In genomic region chr10:86650151-86650550, GRCh38 we compare ENCODE assay signal across 27 cellular contexts. TPM values are rescaled to one million over a fixed set of nuclear protein-coding genes. Genes with fewer than 3 reads are reported as not detected.
DNase-seq lines count a peak whose midpoint lies in the region; ATAC-seq and TF ChIP-seq lines count a peak whose summit lies in the region.
"Had no signal": no experiment of that assay in that cellular context is flagged by ENCODE, and none has a peak within 500 bp of the region (broad histone marks: within the 10 kb centered on the region; RNA-seq: fewer than 3 reads in every experiment).

No MANE protein-coding gene starts in this region.

- no peak for TF ChIP-seq CTCF in WERI-Rb-1 (IDR thresholded peaks at IDR 0.05; ENCODE audit: low read depth, low read length)
- TF ChIP-seq CTCF in sigmoid colon (IDR thresholded peaks at IDR 0.05), result no peak
- no peak for TF ChIP-seq CTCF in activated CD8-positive, alpha-beta T cell treated with anti-CD3 and anti-CD28 coated beads for 36 hours (IDR thresholded peaks at IDR 0.05)

- CTCF ChIA-PET in activated CD8-positive, alpha-beta T cell treated with anti-CD3 and anti-CD28 coated beads for 36 hours (lab: Charles Lee), result no interaction called here

- H3K9ac ChIP-seq in BLaER1, result no peak overlapping the region
- H3K9ac ChIP-seq: GM23248, neural progenitor cell had no signal

- TF ChIP-seq EP300 in sigmoid colon (IDR thresholded peaks at IDR 0.05), result no peak

- H3K4me1 Mint-ChIP-seq in activated CD8-positive, alpha-beta T cell treated with anti-CD3 and anti-CD28 coated beads for 36 hours (ENCODE audit: low read depth), result no peaks in the 10 kb centered on the region
- H3K4me1 Mint-ChIP-seq: activated CD4-positive, alpha-beta T cell treated with anti-CD3 and anti-CD28 coated beads, Interleukin-2, amount 10 ng/mL, durations not matched to agents 24 days and 14 days; activated naive CD8-positive, alpha-beta T cell treated with anti-CD3 and anti-CD28 coated beads for 36 hours; T-cell had no signal

- no peaks in the 10 kb centered on the region for H3K9me3 Mint-ChIP-seq in activated CD8-positive, alpha-beta T cell treated with anti-CD3 and anti-CD28 coated beads for 36 hours
- H3K9me3 Mint-ChIP-seq: activated CD4-positive, alpha-beta T cell treated with anti-CD3 and anti-CD28 coated beads, Interleukin-2, amount 10 ng/mL, durations not matched to agents 24 days and 14 days; activated naive CD8-positive, alpha-beta T cell treated with anti-CD3 and anti-CD28 coated beads for 36 hours; CD4-positive, alpha-beta T cell; neural progenitor cell; T-cell had no signal

- TF ChIP-seq POLR2A in sigmoid colon (IDR thresholded peaks at IDR 0.05), result no peak

- no peak overlapping the region for H3K4me3 Mint-ChIP-seq in activated CD8-positive, alpha-beta T cell treated with anti-CD3 and anti-CD28 coated beads for 36 hours
- H3K4me3 Mint-ChIP-seq: activated CD4-positive, alpha-beta T cell treated with anti-CD3 and anti-CD28 coated beads, Interleukin-2, amount 10 ng/mL, durations not matched to agents 24 days and 14 days; activated naive CD8-positive, alpha-beta T cell treated with anti-CD3 and anti-CD28 coated beads for 36 hours; CD4-positive, alpha-beta T cell; neural progenitor cell; T-cell had no signal

- WGBS in sigmoid colon, 2 donors, result 95 to 96% methylated on average over 8 of the region's 8 CpGs

- POLR2A ChIA-PET in activated CD8-positive, alpha-beta T cell treated with anti-CD3 and anti-CD28 coated beads for 36 hours (lab: Charles Lee), result no interaction called here

- H3K4me2 ChIP-seq in BLaER1, result peak overlapping the region; percentile 48
- H3K4me2 ChIP-seq: neural progenitor cell had no signal

- H4K20me1 ChIP-seq in BLaER1, result no peaks in the 10 kb centered on the region

- no peak for ATAC-seq in activated CD8-positive, alpha-beta T cell treated with anti-CD3 and anti-CD28 coated beads for 36 hours
- ATAC-seq: T-cell had no signal

- H3K4me3 ChIP-seq in BLaER1 (no peak overlapping the region), WERI-Rb-1 (ENCODE audit: low read depth, low read length) (no peak overlapping the region), sigmoid colon (no peak overlapping the region)
- H3K4me3 ChIP-seq: breast epithelium, gastrocnemius medialis, GM23248, neural progenitor cell, right lobe of liver, SJSA1, transverse colon had no signal

- no peaks in the 10 kb centered on the region; the same call in 1 of the 2 replicates for H3K27me3 ChIP-seq in BLaER1
- H3K27me3 ChIP-seq in WERI-Rb-1 (ENCODE audit: insufficient read depth, low read depth, severe bottlenecking), result no peaks in the 10 kb centered on the region
- H3K27me3 ChIP-seq in sigmoid colon, result no peaks in the 10 kb centered on the region
- H3K27me3 ChIP-seq: breast epithelium, gastrocnemius medialis, neural progenitor cell, right lobe of liver, SJSA1, transverse colon had no signal

- peak; percentile 29 for DNase-seq in activated CD8-positive, alpha-beta memory T cell treated with anti-CD3 and anti-CD28 coated beads, Interleukin-2, amount 50 U/mL, for 48 hours
- DNase-seq in activated CD8-positive, alpha-beta memory T cell treated with anti-CD3 and anti-CD28 coated beads, Interleukin-2, amount 50 U/mL, for 4 hours, result no peak
- DNase-seq in WERI-Rb-1 (no peak), sigmoid colon (peak; percentile 48), NCI-H187 treated with DMSO at 0.1 percent for 48 hours (lab: John Stamatoyannopoulos, UW) (no peak), H4 (ENCODE audit: low spot score) (no peak)
- no peak for DNase-seq in activated CD8-positive, alpha-beta T cell treated with anti-CD3 and anti-CD28 coated beads for 36 hours
- DNase-seq: activated CD4-positive, alpha-beta T cell treated with anti-CD3 and anti-CD28 coated beads, Interleukin-2, amount 10 ng/mL, durations not matched to agents 24 days and 14 days; activated naive CD8-positive, alpha-beta T cell treated with anti-CD3 and anti-CD28 coated beads for 36 hours; anterior cingulate cortex; CD4-positive, alpha-beta T cell; DND-41; GM23248; NCI-H1694; stimulated activated CD4-positive, alpha-beta T cell treated with anti-CD3 and anti-CD28 coated beads, Interleukin-12 subunit alpha, Interleukin-12 subunit beta, amount 100 ng/mL, for 4 hours; stimulated activated CD4-positive, alpha-beta T cell treated with anti-CD3 and anti-CD28 coated beads, Interleukin-4, amount 100 ng/mL, for 24 hours; transverse colon had no signal

- no peak overlapping the region for H3K27ac ChIP-seq in BLaER1
- peak overlapping the region; percentile 26; the same call in 1 of the 2 replicates for H3K27ac ChIP-seq in WERI-Rb-1
- H3K27ac ChIP-seq in sigmoid colon, result no peak overlapping the region
- H3K27ac ChIP-seq: GM23248, neural progenitor cell, right lobe of liver, SJSA1, transverse colon had no signal

- H3K36me3 Mint-ChIP-seq in activated CD8-positive, alpha-beta T cell treated with anti-CD3 and anti-CD28 coated beads for 36 hours (ENCODE audit: low read depth), result no peaks in the 10 kb centered on the region
- H3K36me3 Mint-ChIP-seq: activated naive CD8-positive, alpha-beta T cell treated with anti-CD3 and anti-CD28 coated beads for 36 hours; neural progenitor cell; T-cell had no signal

- intact Hi-C loops in sigmoid colon (cut with DNase I), result no loop called here
- intact Hi-C loops in activated CD8-positive, alpha-beta T cell treated with anti-CD3 and anti-CD28 coated beads for 36 hours (cut with micrococcal nuclease), result no loop called here

- no peaks in the 10 kb centered on the region for H3K36me3 ChIP-seq in BLaER1
- H3K36me3 ChIP-seq in WERI-Rb-1, result no peaks in the 10 kb centered on the region
- no peaks in the 10 kb centered on the region for H3K36me3 ChIP-seq in sigmoid colon
- H3K36me3 ChIP-seq: breast epithelium, gastrocnemius medialis, neural progenitor cell, right lobe of liver, SJSA1, transverse colon had no signal

- no peak overlapping the region for H3K27ac Mint-ChIP-seq in activated CD8-positive, alpha-beta T cell treated with anti-CD3 and anti-CD28 coated beads for 36 hours
- H3K27ac Mint-ChIP-seq: activated CD4-positive, alpha-beta T cell treated with anti-CD3 and anti-CD28 coated beads, Interleukin-2, amount 10 ng/mL, durations not matched to agents 24 days and 14 days; activated naive CD8-positive, alpha-beta T cell treated with anti-CD3 and anti-CD28 coated beads for 36 hours; CD4-positive, alpha-beta T cell; neural progenitor cell; T-cell had no signal

- H3K4me1 ChIP-seq in BLaER1 (peaks cover 20% of the 10 kb centered on the region), sigmoid colon (peaks cover 0 to 22% (median 17%) of the 10 kb centered on the region in 4 donors)
- H3K4me1 ChIP-seq: breast epithelium, right lobe of liver had no signal

- H3K9me3 ChIP-seq in BLaER1, result no peaks in the 10 kb centered on the region
- H3K9me3 ChIP-seq in WERI-Rb-1 (ENCODE audit: severe bottlenecking), result no peaks in the 10 kb centered on the region
- H3K9me3 ChIP-seq in sigmoid colon, result no peaks in the 10 kb centered on the region
- H3K9me3 ChIP-seq: breast epithelium, gastrocnemius medialis, right lobe of liver, SJSA1, transverse colon had no signal

- H3K27me3 Mint-ChIP-seq in activated CD8-positive, alpha-beta T cell treated with anti-CD3 and anti-CD28 coated beads for 36 hours, result no peaks in the 10 kb centered on the region
- H3K27me3 Mint-ChIP-seq: activated CD4-positive, alpha-beta T cell treated with anti-CD3 and anti-CD28 coated beads, Interleukin-2, amount 10 ng/mL, durations not matched to agents 24 days and 14 days; activated naive CD8-positive, alpha-beta T cell treated with anti-CD3 and anti-CD28 coated beads for 36 hours; CD4-positive, alpha-beta T cell had no signal

RNA-seq across cellular contexts. Expression of gene OPN4, which starts 4.2 kb away (rescaled TPM):
- total RNA-seq in sigmoid colon, result not detected
- under 1 TPM in 1 of 3 donors, not detected in 2; 0.04 TPM for polyA plus RNA-seq in sigmoid colon
- 0.02 and 0.35 TPM in 2 replicates for total RNA-seq in H4 (2014; rRNA removed; shearing (Covaris generic))
- not detected for total RNA-seq in activated CD8-positive, alpha-beta T cell treated with anti-CD3 and anti-CD28 coated beads for 36 hours
- total RNA-seq: A172; activated CD4-positive, alpha-beta T cell treated with anti-CD3 and anti-CD28 coated beads, Interleukin-2, amount 10 ng/mL, durations not matched to agents 24 days and 14 days; activated naive CD8-positive, alpha-beta T cell treated with anti-CD3 and anti-CD28 coated beads for 36 hours; breast epithelium; CD4-positive, alpha-beta T cell; fibroblast of lung; GM23248; NCI-H460; right lobe of liver; SJSA1; T-cell had no signal
- polyA plus RNA-seq: fibroblast of lung, GM23248 had no signal

RNA-seq across cellular contexts. Expression of gene LDB3, which starts 18.2 kb away (rescaled TPM):
- 10 to 100 TPM; 13.2 to 42.1 (median 22.4) TPM for total RNA-seq in sigmoid colon
- polyA plus RNA-seq in sigmoid colon, result 1 to 10 TPM; 1.2 to 1.9 (median 1.8) TPM
- total RNA-seq in H4 (2014; rRNA removed; shearing (Covaris generic)), result 0.08 and 0.16 TPM in 2 replicates
- under 1 TPM; 0.07 to 0.09 TPM for total RNA-seq in activated CD8-positive, alpha-beta T cell treated with anti-CD3 and anti-CD28 coated beads for 36 hours
- total RNA-seq: activated CD4-positive, alpha-beta T cell treated with anti-CD3 and anti-CD28 coated beads, Interleukin-2, amount 10 ng/mL, durations not matched to agents 24 days and 14 days had no signal

Comparison
In these comparisons a context has a peak if more than half of its experiments do, and no peak if none do; other contexts are left out.
1. DNase-seq: peak in activated CD8-positive, alpha-beta memory T cell treated with anti-CD3 and anti-CD28 coated beads, Interleukin-2, amount 50 U/mL, for 48 hours (single experiment) and sigmoid colon (single experiment); none in activated CD8-positive, alpha-beta memory T cell treated with anti-CD3 and anti-CD28 coated beads, Interleukin-2, amount 50 U/mL, for 4 hours (single experiment), WERI-Rb-1 (single experiment), NCI-H187 treated with DMSO at 0.1 percent for 48 hours (single experiment), H4 (single experiment) and activated CD8-positive, alpha-beta T cell treated with anti-CD3 and anti-CD28 coated beads for 36 hours (single experiment).
2. RNA of gene LDB3, which starts 18.2 kb away (total RNA-seq): 13.2 to 42.1 TPM in sigmoid colon; 0.07 to 0.09 TPM in activated CD8-positive, alpha-beta T cell treated with anti-CD3 and anti-CD28 coated beads for 36 hours and 0.08 to 0.16 TPM in H4; every median in the first group is over 10 times any median in the second.